ENCODE assay signal across 6 cellular contexts in genomic region chr3:81585937-81586336, GRCh38.
"Had no signal": no experiment of that assay in that cellular context is flagged by ENCODE, and none has a peak within 500 bp of the region (broad histone marks: within the 10 kb centered on the region; RNA-seq: fewer than 3 reads in every experiment).

No MANE protein-coding gene starts in this region.

- H3K4me3 ChIP-seq: GM12878 had no signal

- DNase-seq: GDM1, GF-D8 had no signal

- ATAC-seq: GM12878 had no signal

- FAIRE-seq: G401.6, GM12878, GM12891, GM18507 had no signal
